9 cellular contexts compared by ENCODE assay signal in the genomic region with DNA sequence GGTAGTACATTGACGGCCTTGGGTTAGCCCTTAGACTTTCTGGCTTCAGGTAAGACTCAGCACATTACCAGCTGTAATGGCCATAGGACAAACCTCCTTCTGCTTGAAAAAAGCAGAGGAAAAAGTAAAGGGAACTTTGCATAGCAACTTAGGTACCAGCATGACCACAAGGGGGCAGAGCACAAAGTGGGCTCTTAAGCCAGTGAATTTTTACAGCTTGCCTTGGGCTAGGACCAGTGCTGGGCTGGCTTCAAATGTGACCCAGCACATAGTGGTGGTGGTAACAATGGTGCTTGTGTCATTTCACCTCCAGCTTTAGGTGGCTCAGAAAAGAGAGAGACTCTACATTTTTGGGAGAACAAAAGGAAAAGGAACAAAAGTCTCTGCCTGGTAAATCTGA.
A peak's percentile ranks its signal among the peaks of the same experiment; 100 is the strongest.
DNase-seq lines count a peak whose midpoint lies in the region; ATAC-seq, FAIRE-seq and TF ChIP-seq lines count a peak whose summit lies in the region.
"Had no signal": no experiment of that assay in that cellular context is flagged by ENCODE, and none has a peak within 500 bp of the region (broad histone marks: within the 10 kb centered on the region; RNA-seq: fewer than 3 reads in every experiment).

No MANE protein-coding gene starts in this region.

- H3K4me1 ChIP-seq in H1 (replicated peaks in 1 of 4; ENCODE audit: control insufficient read depth in 3 of 4, insufficient read depth in 4 of 4, low read length in 3 of 4) (peaks cover 0 to under 1% (median 0%) of the 10 kb centered on the region in 4 experiments; a peak in 1 of 7 replicates), trophoblast cell (ENCODE audit: control insufficient read depth in 1 of 2, insufficient read depth in 2 of 2, low read length in 2 of 2) (no peaks in the 10 kb centered on the region)

- no peaks in the 10 kb centered on the region for H3K4me1 Mint-ChIP-seq in activated CD4-positive, alpha-beta T cell treated with anti-CD3 and anti-CD28 coated beads for 36 hours

- no peaks in the 10 kb centered on the region for H3K36me3 ChIP-seq in H1 (ENCODE audit: control insufficient read depth in 2 of 4, insufficient read depth in 4 of 4, low read length in 3 of 4)
- H3K36me3 ChIP-seq in trophoblast cell (ENCODE audit: control insufficient read depth in 1 of 2, insufficient read depth in 2 of 2, low read length in 2 of 2) = no peaks in the 10 kb centered on the region

- H3K27ac ChIP-seq in H1 (ENCODE audit: low read depth, low read length) (no peak overlapping the region), trophoblast cell (ENCODE audit: low read depth, low read length) (no peak overlapping the region)

- no peak overlapping the region for H2BK20ac ChIP-seq in H1 (ENCODE audit: low read length)

- peak; percentile 7 for DNase-seq in activated CD4-positive, alpha-beta T cell treated with anti-CD3 and anti-CD28 coated beads for 36 hours
- DNase-seq in activated CD4-positive, alpha-beta T cell treated with anti-CD3 and anti-CD28 coated beads, Interleukin-2, amount 50 U/mL, for 1 hour = no peak
- DNase-seq in NB4 (ENCODE audit: low read depth) (peak; percentile 33), H1 (ENCODE audit: low read depth in 1 of 2, low spot score in 2 of 2) (peak; percentile 5 to 48), trophoblast cell (peak; percentile 0 to 46), NCI-H2196 treated with DMSO at 0.1 percent for 48 hours (lab: John Stamatoyannopoulos, UW; ENCODE audit: unreplicated experiment) (no peak)
- DNase-seq: T1000 had no signal

- no peaks in the 10 kb centered on the region for H3K23me2 ChIP-seq in H1 (ENCODE audit: low read depth, low read length)

- H3K23ac ChIP-seq in H1 (ENCODE audit: insufficient read length) = no peak overlapping the region
- H3K23ac ChIP-seq in trophoblast cell (ENCODE audit: low read length) = no peak overlapping the region

- no peak overlapping the region for H2BK120ac ChIP-seq in H1 (replicated peaks; ENCODE audit: low read depth, low read length)
- H2BK120ac ChIP-seq in trophoblast cell (ENCODE audit: insufficient read depth, low read length, poor library complexity) = no peak overlapping the region

- H4K91ac ChIP-seq in H1 (replicated peaks; ENCODE audit: insufficient read length, low read length) (no peak overlapping the region), trophoblast cell (ENCODE audit: low read depth, low read length) (no peak overlapping the region)

- peak; percentile 19 for FAIRE-seq in H1 (lab: Jason Lieb, UNC)

- no peak overlapping the region for H3K4me3 Mint-ChIP-seq in activated CD4-positive, alpha-beta T cell treated with anti-CD3 and anti-CD28 coated beads for 36 hours

- H3K4ac ChIP-seq in H1 (replicated peaks; ENCODE audit: insufficient read length, low read depth, low read length) (no peak overlapping the region), trophoblast cell (ENCODE audit: low read depth, low read length) (no peak overlapping the region)

- H4K8ac ChIP-seq in H1 (ENCODE audit: extremely low read depth, insufficient read depth, low read length) = no peak overlapping the region
- H4K8ac ChIP-seq in trophoblast cell (ENCODE audit: low read depth, low read length) = no peak overlapping the region

- H3K79me2 ChIP-seq in H1 (ENCODE audit: control insufficient read depth in 1 of 2, insufficient read depth in 2 of 2, low read length in 2 of 2) = no peaks in the 10 kb centered on the region
- no peaks in the 10 kb centered on the region for H3K79me2 ChIP-seq in trophoblast cell (ENCODE audit: control insufficient read depth, insufficient read depth, low read length, poor library complexity)

- TF ChIP-seq POLR2A in NB4 (IDR thresholded peaks at IDR 0.05; ENCODE audit: extremely low read depth, insufficient read length) (no peak), H1 (IDR thresholded peaks at IDR 0.05; ENCODE audit: control extremely low read depth in 1 of 2, low read depth in 2 of 2, low read length in 2 of 2) (no peak)

- H3K27ac Mint-ChIP-seq in activated CD4-positive, alpha-beta T cell treated with anti-CD3 and anti-CD28 coated beads for 36 hours = no peak overlapping the region

- no peak overlapping the region for H4K12ac ChIP-seq in trophoblast cell (ENCODE audit: low read depth, low read length)

- intact Hi-C loops in activated CD4-positive, alpha-beta T cell treated with anti-CD3 and anti-CD28 coated beads for 36 hours (cut with DNase I, micrococcal nuclease) = no loop called here

- H2AK5ac ChIP-seq in H1 (ENCODE audit: low read depth, low read length) (no peak overlapping the region), trophoblast cell (ENCODE audit: low read length) (no peak overlapping the region)

- no peak overlapping the region for H3K14ac ChIP-seq in H1 (ENCODE audit: insufficient read length)
- no peak overlapping the region for H3K14ac ChIP-seq in trophoblast cell (ENCODE audit: low read length)

- H3K4me2 ChIP-seq in H1 (ENCODE audit: insufficient read depth in 1 of 2, low read depth in 2 of 2, low read length in 2 of 2) (no peak overlapping the region), trophoblast cell (ENCODE audit: low read length) (no peak overlapping the region)

- H3K27me3 ChIP-seq in H1 (replicated peaks in 1 of 4; ENCODE audit: control insufficient read depth in 3 of 4, extremely low read depth in 1 of 4, insufficient read depth in 3 of 4, low read length in 3 of 4) (no peaks in the 10 kb centered on the region), trophoblast cell (ENCODE audit: insufficient read depth, low read length) (no peaks in the 10 kb centered on the region)

- H3K27me3 Mint-ChIP-seq in activated CD4-positive, alpha-beta T cell treated with anti-CD3 and anti-CD28 coated beads for 36 hours = no peaks in the 10 kb centered on the region

- no peak overlapping the region for H3K56ac ChIP-seq in H1 (replicated peaks; ENCODE audit: insufficient read length, low read depth, low read length)

- peak; percentile 42 for TF ChIP-seq CTCF in NB4 (IDR thresholded peaks at IDR 0.05; ENCODE audit: low read depth, low read length)
- TF ChIP-seq CTCF in H1 (IDR thresholded peaks at IDR 0.05; ENCODE audit: control extremely low read depth in 1 of 3, insufficient read depth in 1 of 3, low read depth in 1 of 3, low read length in 3 of 3) = peak; percentile 6 to 63 (median 41)

- H3K79me1 ChIP-seq in H1 (ENCODE audit: low read depth, low read length) (no peaks in the 10 kb centered on the region), trophoblast cell (ENCODE audit: low read length) (no peaks in the 10 kb centered on the region)

- no peak overlapping the region for H3K9ac ChIP-seq in H1 (replicated peaks in 1 of 4; ENCODE audit: extremely low read depth in 1 of 4, low read depth in 3 of 4, low read length in 3 of 4)
- H3K9ac ChIP-seq in trophoblast cell (ENCODE audit: low read length) = no peak overlapping the region

- H4K20me1 ChIP-seq in H1 (replicated peaks in 1 of 2; ENCODE audit: control insufficient read depth in 1 of 2, insufficient read depth in 2 of 2, low read length in 2 of 2) = no peaks in the 10 kb centered on the region

- WGBS in H1 (ENCODE audit: extremely low coverage in 1 of 2, insufficient coverage in 1 of 2, insufficient read length in 1 of 2, insufficient replicate concordance in 2 of 2, low coverage in 1 of 2, low lambda C conversion rate in 2 of 2, missing lambda C conversion rate in 1 of 2), 2 experiments = 100% methylated on average over 1 of the region's 1 CpG; no CpG with 5 or more reads in 1 of the 2 experiments
- no CpG with 5 or more reads among the region's 1 CpG for WGBS in trophoblast cell (ENCODE audit: extremely low coverage, insufficient coverage, insufficient read length)

- POLR2A ChIA-PET in activated CD4-positive, alpha-beta T cell treated with anti-CD3 and anti-CD28 coated beads for 36 hours (lab: Charles Lee) = no interaction called here
- POLR2A ChIA-PET in H1 (lab: Charles Lee; ENCODE audit: partially characterized antibody) = no interaction called here

- CTCF ChIA-PET in activated CD4-positive, alpha-beta T cell treated with anti-CD3 and anti-CD28 coated beads for 36 hours (lab: Charles Lee) = no interaction called here
- CTCF ChIA-PET in H1 (lab: Charles Lee; ENCODE audit: partially characterized antibody) = interaction anchor here (0.6 to 2.5 kb wide), 14 partner anchors 15 to 775 kb away, joined by 3 to 6 read pairs (median 4); no protein-coding TSS in a partner anchor

- no peak overlapping the region for H3K18ac ChIP-seq in H1 (ENCODE audit: extremely low read depth, low read length)
- H3K18ac ChIP-seq in trophoblast cell (ENCODE audit: low read length) = no peak overlapping the region

- peak; percentile 39 to 55 for TF ChIP-seq RAD21 in H1 (IDR thresholded peaks at IDR 0.05 in 1 of 2, conservative IDR thresholded peaks at IDR 0.05 in 1 of 2; ENCODE audit: low read depth in 2 of 2, low read length in 2 of 2)

- no peak for TF ChIP-seq EP300 in H1 (IDR thresholded peaks at IDR 0.05; ENCODE audit: borderline replicate concordance in 1 of 2, low read depth in 2 of 2, low read length in 2 of 2)

- H3K9me3 ChIP-seq in H1 (ENCODE audit: insufficient read depth in 2 of 2, low read depth in 1 of 2, low read length in 1 of 2) (no peaks in the 10 kb centered on the region), trophoblast cell (ENCODE audit: insufficient read depth, low read depth, low read length) (no peaks in the 10 kb centered on the region)

- H2BK15ac ChIP-seq in H1 (ENCODE audit: low read length) = no peak overlapping the region

- H2AFZ ChIP-seq in H1 (ENCODE audit: low read length) (no peak overlapping the region), trophoblast cell (ENCODE audit: insufficient read depth, low read length, poor library complexity) (no peak overlapping the region)

- H2BK12ac ChIP-seq in H1 (ENCODE audit: low read depth, low read length) (no peak overlapping the region), trophoblast cell (ENCODE audit: low read length) (no peak overlapping the region)

- H3K4me3 ChIP-seq in NB4 (ENCODE audit: low read depth, low read length) (no peak overlapping the region), H1 (ENCODE audit: extremely low read depth in 1 of 4, insufficient read depth in 2 of 4, low read depth in 3 of 4, low read length in 4 of 4) (no peak overlapping the region), trophoblast cell (ENCODE audit: low read depth, low read length) (no peak overlapping the region)

- no peak overlapping the region for H4K5ac ChIP-seq in H1 (ENCODE audit: insufficient read length, low read depth, low read length)

- no peaks in the 10 kb centered on the region for H3K9me3 Mint-ChIP-seq in activated CD4-positive, alpha-beta T cell treated with anti-CD3 and anti-CD28 coated beads for 36 hours (ENCODE audit: low read depth)

- no peaks in the 10 kb centered on the region for H3K36me3 Mint-ChIP-seq in activated CD4-positive, alpha-beta T cell treated with anti-CD3 and anti-CD28 coated beads for 36 hours (ENCODE audit: low read depth)

- H2BK5ac ChIP-seq in H1 (ENCODE audit: low read depth, low read length) (no peak overlapping the region; the same call in 1 of the 2 replicates), trophoblast cell (ENCODE audit: low read depth, low read length, poor library complexity) (no peak overlapping the region)

- ATAC-seq in activated CD4-positive, alpha-beta T cell treated with anti-CD3 and anti-CD28 coated beads for 36 hours = no peak
- ATAC-seq in HG03097 (IDR thresholded peaks at IDR 0.05; ENCODE audit: low FRiP score, unreplicated experiment) (no peak), HG02759 (IDR thresholded peaks at IDR 0.05; ENCODE audit: unreplicated experiment) (no peak)

TF ChIP-seq in H1, 55 proteins besides CTCF, POLR2A, EP300 and RAD21 (continues in another document):
- no peak for TF ChIP-seq RFX5 (IDR thresholded peaks at IDR 0.05; ENCODE audit: borderline replicate concordance, low read depth, low read length)

Comparison
In these comparisons a context has a peak if more than half of its experiments do, and no peak if none do; other contexts are left out.
1. DNase-seq: peak in activated CD4-positive, alpha-beta T cell treated with anti-CD3 and anti-CD28 coated beads for 36 hours (single experiment), NB4 (single experiment), H1 (2 of 2) and trophoblast cell (2 of 2); none in activated CD4-positive, alpha-beta T cell treated with anti-CD3 and anti-CD28 coated beads, Interleukin-2, amount 50 U/mL, for 1 hour (single experiment) and NCI-H2196 treated with DMSO at 0.1 percent for 48 hours (single experiment).